ENCODE assay signal across 8 cellular contexts in the genomic region with DNA sequence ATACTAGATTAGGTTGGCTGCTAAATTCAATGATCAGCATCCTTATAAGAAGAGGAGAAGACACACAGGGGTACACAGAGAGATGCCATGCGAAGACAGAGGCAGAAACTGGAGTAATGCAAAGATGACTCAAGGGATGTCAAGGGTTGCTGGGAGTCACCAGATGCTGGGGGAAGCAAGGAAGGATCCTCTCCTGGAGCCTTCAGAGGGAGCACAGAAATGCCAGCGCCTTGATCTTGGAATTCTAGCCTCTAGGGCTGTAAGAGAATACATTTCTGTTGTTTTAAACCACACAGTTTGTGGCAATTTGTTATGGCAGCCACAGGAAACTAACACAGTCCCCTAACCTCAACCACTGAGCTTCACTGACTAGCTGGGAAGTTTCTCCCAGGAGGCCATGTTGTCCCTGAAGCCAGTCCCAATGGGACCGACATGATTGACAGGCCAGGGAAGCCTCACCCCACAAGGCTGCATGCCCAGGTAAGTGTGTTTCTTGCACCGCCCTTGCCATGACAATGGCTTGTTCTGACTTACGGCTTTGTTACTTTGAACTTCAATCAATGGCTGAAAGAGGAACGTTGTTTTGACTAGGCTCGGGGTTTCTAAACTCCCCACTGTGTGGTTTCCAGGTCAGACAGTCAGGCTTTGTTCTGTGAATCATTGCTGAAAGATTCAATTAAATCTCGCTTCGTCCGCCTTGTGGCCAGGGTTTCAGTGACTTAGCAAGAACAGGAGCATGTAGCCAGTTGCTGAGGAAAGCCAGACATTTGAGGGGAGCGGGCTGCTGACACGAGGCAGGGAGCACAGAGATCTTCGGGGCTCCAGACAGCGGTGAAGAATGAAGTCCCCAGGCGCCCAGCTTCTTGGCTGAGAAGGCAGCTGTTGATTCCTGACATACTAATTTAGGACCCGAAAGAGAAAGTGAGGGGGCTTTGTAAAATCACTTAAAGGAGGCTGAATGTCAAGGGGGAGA.
DNase-seq lines count a peak whose midpoint lies in the region; ATAC-seq and TF ChIP-seq lines count a peak whose summit lies in the region.

No MANE protein-coding gene starts in this region.

- TF ChIP-seq EP300 in sigmoid colon (IDR thresholded peaks at IDR 0.05): no peak

- WGBS in sigmoid colon, 2 donors: 41 to 59% methylated on average over 16 of the region's 16 CpGs

- H3K27me3 ChIP-seq in sigmoid colon: no peaks in the 10 kb centered on the region

- H3K4me1 ChIP-seq in sigmoid colon: peaks cover 0 to 32% (median 26%) of the 10 kb centered on the region in 4 donors

- ATAC-seq in GM18861 (IDR thresholded peaks at IDR 0.05; ENCODE audit: unreplicated experiment) (peak; percentile 65), HG02943 (IDR thresholded peaks at IDR 0.05; ENCODE audit: low read depth, unreplicated experiment) (peak; percentile 62)

- no peak for TF ChIP-seq CTCF in sigmoid colon (IDR thresholded peaks at IDR 0.05)

- H3K36me3 ChIP-seq in sigmoid colon: no peaks in the 10 kb centered on the region

- peak in 4 of 5 experiments; percentile 33 to 92 (median 64) for DNase-seq in T-helper 2 cell
- peak; percentile 73 for DNase-seq in central memory CD4-positive, alpha-beta T cell
- peak; percentile 71 for DNase-seq in sigmoid colon
- no peak for DNase-seq in D341Med (ENCODE audit: low spot score)
- no peak for DNase-seq in NOMO-1 treated with DMSO at 0.1 percent for 48 hours (lab: John Stamatoyannopoulos, UW; ENCODE audit: unreplicated experiment)
- DNase-seq in NCI-H2171 treated with DMSO at 0.1 percent for 48 hours (lab: John Stamatoyannopoulos, UW): no peak

- intact Hi-C loops in sigmoid colon (cut with DNase I): no loop called here

- peak overlapping the region in 2 of 4 donors; percentile 22 to 25 for H3K27ac ChIP-seq in sigmoid colon

- no peak for TF ChIP-seq POLR2A in sigmoid colon (IDR thresholded peaks at IDR 0.05)

- no peak overlapping the region for H3K4me3 ChIP-seq in sigmoid colon

- no peaks in the 10 kb centered on the region for H3K9me3 ChIP-seq in sigmoid colon

Comparison
In these comparisons a context has a peak if more than half of its experiments do, and no peak if none do; other contexts are left out.
1. DNase-seq: peak in T-helper 2 cell (4 of 5), central memory CD4-positive, alpha-beta T cell (single experiment) and sigmoid colon (single experiment); none in D341Med (single experiment), NOMO-1 treated with DMSO at 0.1 percent for 48 hours (single experiment) and NCI-H2171 treated with DMSO at 0.1 percent for 48 hours (single experiment).